ENCODE assay signal across 9 cellular contexts in genomic region chr7:98399903-98400537, GRCh38. TPM values are rescaled to one million over a fixed set of nuclear protein-coding genes. Genes with fewer than 3 reads are reported as not detected.
DNase-seq lines count a peak whose midpoint lies in the region; ATAC-seq and TF ChIP-seq lines count a peak whose summit lies in the region.
"Had no signal": no experiment of that assay in that cellular context is flagged by ENCODE, and none has a peak within 500 bp of the region (broad histone marks: within the 10 kb centered on the region; RNA-seq: fewer than 3 reads in every experiment).

No MANE protein-coding gene starts in this region.

- H3K9ac ChIP-seq in IMR-90 (ENCODE audit: low read depth, low read length): peak overlapping the region; percentile 88

- no peaks in the 10 kb centered on the region for H3K9me2 ChIP-seq in OCI-LY7 (ENCODE audit: insufficient read depth, low read length)

- peak overlapping the region; percentile 75 for H2AFZ ChIP-seq in IMR-90 (replicated peaks; ENCODE audit: low read length, poor library complexity)
- no peak overlapping the region for H2AFZ ChIP-seq in OCI-LY7 (ENCODE audit: low read length)

- intact Hi-C loops in CD4-positive, alpha-beta memory T cell (cut with micrococcal nuclease): loop anchor here (2.0 to 10.0 kb wide), 4 partner anchors 133 to 375 kb away; partner anchors contain the start of genes LMTK2 and TECPR1
- intact Hi-C loops in IMR-90 (cut with micrococcal nuclease) (loop anchor here (1.0 to 5.0 kb wide), 2 partner anchors 88 to 106 kb away; no protein-coding TSS in a partner anchor), OCI-LY7 (cut with micrococcal nuclease; ENCODE audit: unreplicated experiment) (no loop called here)

- H3K36me3 Mint-ChIP-seq in CD4-positive, alpha-beta memory T cell: no peaks in the 10 kb centered on the region
- H3K36me3 Mint-ChIP-seq in naive thymus-derived CD8-positive, alpha-beta T cell: no peaks in the 10 kb centered on the region

- H3K56ac ChIP-seq in IMR-90 (ENCODE audit: extremely low read depth, insufficient read depth, low read length): peak overlapping the region; percentile 70; the same call in 1 of the 2 replicates

- H3K4me3 Mint-ChIP-seq in CD4-positive, alpha-beta memory T cell: peak overlapping the region; percentile 7 to 66 (median 40)
- H3K4me3 Mint-ChIP-seq in naive thymus-derived CD8-positive, alpha-beta T cell: peak overlapping the region; percentile 40 to 75 (median 60)

- peak overlapping the region in 3 of 7 donors; percentile 9 to 12 (median 10) for H3K27ac Mint-ChIP-seq in CD4-positive, alpha-beta memory T cell
- peak overlapping the region in 5 of 10 donors; percentile 8 to 70 (median 30) for H3K27ac Mint-ChIP-seq in naive thymus-derived CD8-positive, alpha-beta T cell

- WGBS in IMR-90 (ENCODE audit: extremely low coverage in 2 of 2, insufficient read length in 1 of 2), 2 experiments: 0% methylated on average over 1 of the region's 22 CpGs; no CpG with 5 or more reads in 1 of the 2 experiments

- H3K4ac ChIP-seq in IMR-90 (ENCODE audit: low read depth, low read length): peak overlapping the region; percentile 94

- POLR2A ChIA-PET in CD4-positive, alpha-beta memory T cell (lab: Charles Lee; ENCODE audit: partially characterized antibody): no interaction called here
- POLR2A ChIA-PET in IMR-90 (lab: Charles Lee; ENCODE audit: unreplicated experiment) (interaction anchor here (0.5 to 0.6 kb wide), 2 partner anchors 12 to 108 kb away, joined by 3 to 4 read pairs; no protein-coding TSS in a partner anchor), OCI-LY7 (lab: Charles Lee) (interaction anchor here (0.6 kb wide), 1 partner anchor 11 kb away, joined by 3 read pairs; no protein-coding TSS in a partner anchor)
- POLR2A ChIA-PET in naive thymus-derived CD8-positive, alpha-beta T cell (lab: Charles Lee): no interaction called here

- peak overlapping the region; percentile 72 for H3K14ac ChIP-seq in IMR-90 (replicated peaks; ENCODE audit: low read depth, low read length)

- peak overlapping the region; percentile 91; the same call in 2 of the 3 replicates for H2BK15ac ChIP-seq in IMR-90 (ENCODE audit: low read depth, low read length)

- H3K9me3 ChIP-seq in CD4-positive, alpha-beta memory T cell (ENCODE audit: control insufficient read depth in 1 of 2, low read length in 2 of 2): no peaks in the 10 kb centered on the region
- no peaks in the 10 kb centered on the region for H3K9me3 ChIP-seq in IMR-90 (ENCODE audit: control insufficient read depth, insufficient read depth, low read length)
- no peaks in the 10 kb centered on the region for H3K9me3 ChIP-seq in OCI-LY7 (ENCODE audit: low read length)

- H2AK5ac ChIP-seq in IMR-90 (ENCODE audit: low read depth, low read length): peak overlapping the region; percentile 78; the same call in 1 of the 2 replicates

- peak overlapping the region; percentile 93 for H2BK20ac ChIP-seq in IMR-90 (ENCODE audit: low read depth, low read length)

- DNase-seq in CD4-positive, alpha-beta memory T cell: no peak
- DNase-seq in IMR-90 (peak; percentile 17), cardiac fibroblast (ENCODE audit: low read depth in 2 of 2) (peak; percentile 5 to 16), NCI-H510A treated with DMSO at 0.1 percent for 48 hours (lab: John Stamatoyannopoulos, UW) (no peak), OCI-LY7 (ENCODE audit: low spot score) (no peak), NCI-H345 (lab: John Stamatoyannopoulos, UW) (no peak)
- peak in 1 of 10 donors; percentile 63 for DNase-seq in naive thymus-derived CD8-positive, alpha-beta T cell
- DNase-seq: cerebellar nuclear complex had no signal

- peak overlapping the region; percentile 95 for H3K23ac ChIP-seq in IMR-90 (ENCODE audit: low read depth, low read length)

- H3K4me1 Mint-ChIP-seq in CD4-positive, alpha-beta memory T cell: peaks cover 0 to 9% (median 4%) of the 10 kb centered on the region in 4 donors
- H3K4me1 Mint-ChIP-seq in naive thymus-derived CD8-positive, alpha-beta T cell: peaks cover 2 to 10% (median 7%) of the 10 kb centered on the region in 4 donors

- ATAC-seq in IMR-90 (ENCODE audit: low read depth): no peak
- peak in 1 of 2 donors; percentile 4 for ATAC-seq in naive thymus-derived CD8-positive, alpha-beta T cell
- ATAC-seq in HG02759 (IDR thresholded peaks at IDR 0.05; ENCODE audit: unreplicated experiment): no peak

- no peak overlapping the region for H3K4me3 ChIP-seq in CD4-positive, alpha-beta memory T cell (ENCODE audit: low read length in 2 of 2)
- peak overlapping the region; percentile 95 for H3K4me3 ChIP-seq in IMR-90 (ENCODE audit: insufficient read depth, low read depth, low read length)
- peak overlapping the region; percentile 53 to 65 for H3K4me3 ChIP-seq in cardiac fibroblast (replicated peaks in 1 of 2; ENCODE audit: low read depth in 2 of 2, low read length in 2 of 2)
- no peak overlapping the region for H3K4me3 ChIP-seq in OCI-LY7 (ENCODE audit: low read depth, low read length, poor library complexity, severe bottlenecking)

- dilution Hi-C loops in IMR-90 (cut with HindIII; ENCODE audit: low sequenced_read_pairs, unreplicated experiment): no loop called here

- BruUV-seq in IMR-90 (replicated peaks; lab: Mats Ljungman, UMichigan): no TSS peak
- no TSS peak for BruUV-seq in OCI-LY7 (replicated peaks; lab: Mats Ljungman, UMichigan)

- TF ChIP-seq CTCF in IMR-90 (conservative IDR thresholded peaks at IDR 0.05; ENCODE audit: low read depth, low read length) (no peak), cardiac fibroblast (IDR thresholded peaks at IDR 0.05; ENCODE audit: low read depth, low read length) (no peak), OCI-LY7 (conservative IDR thresholded peaks at IDR 0.05; ENCODE audit: low read length) (no peak)

- peaks cover 6 to 32% of the 10 kb centered on the region in 2 experiments; a peak in 2 of 4 replicates for H3K79me1 ChIP-seq in IMR-90 (ENCODE audit: low read depth in 1 of 2, low read length in 2 of 2)

- H3K4me2 ChIP-seq in IMR-90 (ENCODE audit: low read depth, low read length) (peak overlapping the region; percentile 98), OCI-LY7 (ENCODE audit: low read length) (no peak overlapping the region)

- in situ Hi-C loops in IMR-90 (cut with MboI; ENCODE audit: low sequenced_read_pairs): no loop called here

- H2BK120ac ChIP-seq in IMR-90 (ENCODE audit: low read depth, low read length): peak overlapping the region; percentile 86

- peaks cover 4% of the 10 kb centered on the region for H3K27me3 ChIP-seq in CD4-positive, alpha-beta memory T cell (ENCODE audit: insufficient read depth, low read length)
- H3K27me3 ChIP-seq in IMR-90 (ENCODE audit: control insufficient read depth, insufficient read depth, low read length): no peaks in the 10 kb centered on the region; the same call in 1 of the 2 replicates

- H3K36me3 ChIP-seq in CD4-positive, alpha-beta memory T cell (ENCODE audit: insufficient read depth, low read length): no peaks in the 10 kb centered on the region
- H3K36me3 ChIP-seq in IMR-90 (ENCODE audit: control insufficient read depth, insufficient read depth, low read length): no peaks in the 10 kb centered on the region
- no peaks in the 10 kb centered on the region for H3K36me3 ChIP-seq in OCI-LY7 (ENCODE audit: insufficient read depth, low read length)

- peak overlapping the region; percentile 88 for H4K91ac ChIP-seq in IMR-90 (ENCODE audit: insufficient read depth, low read depth, low read length)

- no peak overlapping the region for H3K27ac ChIP-seq in CD4-positive, alpha-beta memory T cell (ENCODE audit: low read depth, low read length)
- H3K27ac ChIP-seq in IMR-90 (ENCODE audit: insufficient read depth, low read length) (peak overlapping the region; percentile 92), OCI-LY7 (ENCODE audit: low read depth, low read length, poor library complexity, severe bottlenecking) (no peak overlapping the region)

- peak overlapping the region; percentile 73 for H2AK9ac ChIP-seq in IMR-90 (replicated peaks; ENCODE audit: low read depth, low read length, poor library complexity)

- CTCF ChIA-PET in CD4-positive, alpha-beta memory T cell (lab: Charles Lee; ENCODE audit: partially characterized antibody): interaction anchor here (1.3 kb wide), 1 partner anchor 288 kb away, joined by 3 read pairs; no protein-coding TSS in a partner anchor
- CTCF ChIA-PET in IMR-90 (lab: Yijun Ruan, JAX) (no interaction called here), OCI-LY7 (lab: Charles Lee; ENCODE audit: unreplicated experiment) (no interaction called here)

- peak overlapping the region; percentile 95 for H4K5ac ChIP-seq in IMR-90 (ENCODE audit: low read depth, low read length)

- H3K9me3 Mint-ChIP-seq in CD4-positive, alpha-beta memory T cell: no peaks in the 10 kb centered on the region
- peaks cover 0 to 2% (median 0%) of the 10 kb centered on the region in 9 donors for H3K9me3 Mint-ChIP-seq in naive thymus-derived CD8-positive, alpha-beta T cell

- peak overlapping the region; percentile 98 for H3K18ac ChIP-seq in IMR-90 (ENCODE audit: low read depth, low read length)

- H4K8ac ChIP-seq in IMR-90 (ENCODE audit: low read depth in 2 of 2, low read length in 2 of 2): peak overlapping the region; percentile 88 to 90

- no peak for TF ChIP-seq RAD21 in IMR-90 (IDR thresholded peaks at IDR 0.05; ENCODE audit: low read length)

- peaks cover 5 to 11% of the 10 kb centered on the region in 2 donors for H3K27me3 Mint-ChIP-seq in CD4-positive, alpha-beta memory T cell
- peaks cover 0 to 20% (median 9%) of the 10 kb centered on the region in 5 donors for H3K27me3 Mint-ChIP-seq in naive thymus-derived CD8-positive, alpha-beta T cell

- no peaks in the 10 kb centered on the region for H3K79me2 ChIP-seq in OCI-LY7 (ENCODE audit: insufficient read depth, low read depth, low read length)

- H2BK5ac ChIP-seq in IMR-90 (ENCODE audit: low read depth, low read length, poor library complexity, severe bottlenecking): peak overlapping the region; percentile 82

- TF ChIP-seq POLR2A in IMR-90 (IDR thresholded peaks at IDR 0.05; ENCODE audit: low read depth, low read length): no peak

- peaks cover 12% of the 10 kb centered on the region for H3K4me1 ChIP-seq in CD4-positive, alpha-beta memory T cell (ENCODE audit: insufficient read depth, low read length)
- H3K4me1 ChIP-seq in IMR-90 (ENCODE audit: control insufficient read depth, insufficient read depth, low read length) (peaks cover 9% of the 10 kb centered on the region), OCI-LY7 (ENCODE audit: insufficient read depth, low read length, poor library complexity, severe bottlenecking) (peaks cover 6% of the 10 kb centered on the region)

- H3K9me1 ChIP-seq in IMR-90 (ENCODE audit: insufficient read depth, low read length): no peaks in the 10 kb centered on the region; the same call in 1 of the 2 replicates

- no peaks in the 10 kb centered on the region for H4K20me1 ChIP-seq in IMR-90 (ENCODE audit: insufficient read depth, low read length)
- H4K20me1 ChIP-seq in OCI-LY7 (ENCODE audit: insufficient read depth, low read length): no peaks in the 10 kb centered on the region

RNA-seq across cellular contexts. Expression of gene BAIAP2L1, which starts 0.9 kb away (rescaled TPM):
- total RNA-seq in CD4-positive, alpha-beta memory T cell: under 1 TPM; 0.36 to 0.38 TPM
- polyA plus RNA-seq in CD4-positive, alpha-beta memory T cell: under 1 TPM; 0.32 to 0.42 TPM
- total RNA-seq in IMR-90 (2012; rRNA removed): 2.2 TPM in 2 replicates
- 5.8 and 6.0 TPM in 2 replicates for polyA plus RNA-seq in IMR-90 (2012; rRNA removed)
- 4.7 and 5.4 TPM in 2 replicates for polyA plus RNA-seq in IMR-90 (2012; cell fraction: cytosol; rRNA removed)
- 6.3 and 8.4 TPM in 2 replicates for polyA plus RNA-seq in IMR-90 (2012; cell fraction: nucleus; rRNA removed; ENCODE audit: low replicate concordance)
- total RNA-seq in naive thymus-derived CD8-positive, alpha-beta T cell: under 1 TPM; 0.44 to 0.47 TPM
- polyA plus RNA-seq in naive thymus-derived CD8-positive, alpha-beta T cell: under 1 TPM; 0.06 to 0.85 (median 0.34) TPM
- total RNA-seq in OCI-LY7 (2014; rRNA removed; shearing (Covaris generic)): not detected in 2 replicates
- total RNA-seq in OCI-LY7 (2022): not detected in 2 replicates

Comparison
In these comparisons a context has a peak if more than half of its experiments do, and no peak if none do; other contexts are left out.
1. DNase-seq: peak in IMR-90 (single experiment) and cardiac fibroblast (2 of 2); none in CD4-positive, alpha-beta memory T cell (0 of 5), NCI-H510A treated with DMSO at 0.1 percent for 48 hours (single experiment), OCI-LY7 (single experiment) and NCI-H345 (single experiment).
2. H3K4me3 ChIP-seq: peak in IMR-90 (single experiment) and cardiac fibroblast (2 of 2); none in CD4-positive, alpha-beta memory T cell (0 of 2) and OCI-LY7 (single experiment).
3. POLR2A ChIA-PET loops: an anchor here in IMR-90 (0.5 to 0.6 kb wide) and OCI-LY7 (0.6 kb wide); none called in CD4-positive, alpha-beta memory T cell and naive thymus-derived CD8-positive, alpha-beta T cell.